Comparison of ENCODE assay signal across 7 cellular contexts in genomic region chr2:180937480-180937879, GRCh38. TPM values are rescaled to one million over a fixed set of nuclear protein-coding genes. Genes with fewer than 3 reads are reported as not detected.
DNase-seq lines count a peak whose midpoint lies in the region; ATAC-seq and TF ChIP-seq lines count a peak whose summit lies in the region.
"Not testable (repeated sequence)": the region's sequence is repeated elsewhere in the genome, so short reads cannot be mapped to it uniquely, and the experiment has no call there.

No MANE protein-coding gene starts in this region.

- not testable (repeated sequence) for H3K36me3 Mint-ChIP-seq in activated CD8-positive, alpha-beta T cell treated with anti-CD3 and anti-CD28 coated beads for 36 hours (ENCODE audit: low read depth); central memory CD8-positive, alpha-beta T cell (ENCODE audit: insufficient read depth)

- peaks cover 23% of the 10 kb centered on the region for H3K4me1 Mint-ChIP-seq in activated CD8-positive, alpha-beta T cell treated with anti-CD3 and anti-CD28 coated beads for 36 hours (ENCODE audit: low read depth)
- peaks cover 16% of the 10 kb centered on the region for H3K4me1 Mint-ChIP-seq in central memory CD8-positive, alpha-beta T cell

- intact Hi-C loops in activated CD8-positive, alpha-beta T cell treated with anti-CD3 and anti-CD28 coated beads for 36 hours (cut with micrococcal nuclease): not testable (repeated sequence)

- ATAC-seq in GM18517 (IDR thresholded peaks at IDR 0.05; ENCODE audit: unreplicated experiment) (peak; percentile 89), GM19468 (IDR thresholded peaks at IDR 0.05; ENCODE audit: extremely low read depth, unreplicated experiment) (peak; percentile 61), HG02763 (IDR thresholded peaks at IDR 0.05; ENCODE audit: unreplicated experiment) (peak; percentile 68), HG03175 (IDR thresholded peaks at IDR 0.05; ENCODE audit: unreplicated experiment) (peak; percentile 81)
- peak; percentile 93 for ATAC-seq in activated CD8-positive, alpha-beta T cell treated with anti-CD3 and anti-CD28 coated beads for 36 hours
- peak; percentile 90 for ATAC-seq in central memory CD8-positive, alpha-beta T cell (replicated peaks; ENCODE audit: extremely low read depth, poor library complexity, severe bottlenecking)

- peaks cover 14% of the 10 kb centered on the region for H3K9me3 Mint-ChIP-seq in activated CD8-positive, alpha-beta T cell treated with anti-CD3 and anti-CD28 coated beads for 36 hours
- not testable (repeated sequence) for H3K9me3 Mint-ChIP-seq in central memory CD8-positive, alpha-beta T cell

- CTCF ChIA-PET in activated CD8-positive, alpha-beta T cell treated with anti-CD3 and anti-CD28 coated beads for 36 hours (lab: Charles Lee): not testable (repeated sequence)

- DNase-seq in NAMALWA (ENCODE audit: low spot score): peak; percentile 63
- peak; percentile 55 for DNase-seq in activated CD8-positive, alpha-beta T cell treated with anti-CD3 and anti-CD28 coated beads for 36 hours
- DNase-seq in central memory CD8-positive, alpha-beta T cell (ENCODE audit: low spot score in 2 of 2): not testable (repeated sequence)

- not testable (repeated sequence) for TF ChIP-seq CTCF in activated CD8-positive, alpha-beta T cell treated with anti-CD3 and anti-CD28 coated beads for 36 hours (IDR thresholded peaks at IDR 0.05)

- H3K4me3 Mint-ChIP-seq in activated CD8-positive, alpha-beta T cell treated with anti-CD3 and anti-CD28 coated beads for 36 hours: not testable (repeated sequence)
- peak overlapping the region; percentile 54 for H3K4me3 Mint-ChIP-seq in central memory CD8-positive, alpha-beta T cell

- POLR2A ChIA-PET in activated CD8-positive, alpha-beta T cell treated with anti-CD3 and anti-CD28 coated beads for 36 hours (lab: Charles Lee): not testable (repeated sequence)

- H3K27ac Mint-ChIP-seq in activated CD8-positive, alpha-beta T cell treated with anti-CD3 and anti-CD28 coated beads for 36 hours: peak overlapping the region; percentile 57
- H3K27ac Mint-ChIP-seq in central memory CD8-positive, alpha-beta T cell (ENCODE audit: low read depth): peak overlapping the region; percentile 58

- peaks cover 11% of the 10 kb centered on the region for H3K27me3 Mint-ChIP-seq in activated CD8-positive, alpha-beta T cell treated with anti-CD3 and anti-CD28 coated beads for 36 hours
- peaks cover 10% of the 10 kb centered on the region for H3K27me3 Mint-ChIP-seq in central memory CD8-positive, alpha-beta T cell

RNA-seq across cellular contexts. Expression of gene UBE2E3, which starts 42.9 kb away (rescaled TPM):
- 10 to 100 TPM; 26.7 to 29.4 TPM for total RNA-seq in activated CD8-positive, alpha-beta T cell treated with anti-CD3 and anti-CD28 coated beads for 36 hours
